ENCODE assay signal across 24 cellular contexts in the genomic region with DNA sequence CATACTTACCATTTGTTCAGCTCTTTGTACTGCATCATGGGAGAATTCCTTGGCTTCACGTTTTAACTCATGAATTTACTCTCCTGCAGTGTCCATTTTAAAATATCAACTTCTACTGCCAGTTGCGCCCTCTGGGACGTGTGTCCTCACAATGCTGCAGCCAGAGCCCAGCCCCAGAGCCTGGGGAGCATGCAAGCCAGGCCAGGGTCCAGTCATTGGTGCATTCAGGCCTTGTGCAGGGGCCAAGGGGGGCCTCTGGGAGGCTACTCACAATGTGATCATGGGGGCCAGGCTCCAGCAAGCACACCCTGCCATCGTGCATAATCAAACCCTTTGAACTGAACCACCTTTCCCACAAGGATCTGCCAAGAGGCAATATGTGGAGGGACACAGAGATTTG.
"Had no signal": no experiment of that assay in that cellular context is flagged by ENCODE, and none has a peak within 500 bp of the region (broad histone marks: within the 10 kb centered on the region; RNA-seq: fewer than 3 reads in every experiment).

No MANE protein-coding gene starts in this region.

- DNase-seq: activated CD4-positive, alpha-beta T cell treated with anti-CD3 and anti-CD28 coated beads for 48 hours; activated CD4-positive, alpha-beta T cell treated with anti-CD3 and anti-CD28 coated beads, Interleukin-2, amount 50 U/mL, for 4 hours; activated CD4-positive, CD25-positive, alpha-beta regulatory T cell treated with anti-CD3 and anti-CD28 coated beads, Interleukin-2, amount 50 U/mL, for 72 hours; activated CD8-positive, alpha-beta memory T cell treated with anti-CD3 and anti-CD28 coated beads, Interleukin-2, amount 50 U/mL, for 48 hours; activated CD8-positive, alpha-beta T cell treated with anti-CD3 and anti-CD28 coated beads, Interleukin-2, amount 10 ng/mL, durations not matched to agents 7 days and 5 days; activated naive CD8-positive, alpha-beta T cell treated with anti-CD3 and anti-CD28 coated beads, Interleukin-2, amount 50 U/mL, for 24 hours; activated T-cell treated with anti-CD3 and anti-CD28 coated beads, Interleukin-2, amount 50 U/mL, for 1 hour; amniotic stem cell; Karpas-422; MM.1S; NCI-H1105; NCI-H1436; NCI-H1694 treated with DMSO at 0.1 percent for 48 hours; NCI-H2081; NCI-H510A treated with DMSO at 0.1 percent for 48 hours; PC-3; SHP77; T-helper 17 cell; T-helper 9 cell had no signal

- H3K4me3 ChIP-seq: ascending aorta, SJSA1 had no signal

- H3K36me3 ChIP-seq: ascending aorta, SJSA1 had no signal

- ATAC-seq: activated CD8-positive, alpha-beta T cell treated with anti-CD3 and anti-CD28 coated beads, Interleukin-2, amount 10 ng/mL, durations not matched to agents 7 days and 5 days; activated naive CD4-positive, alpha-beta T cell treated with anti-CD3 and anti-CD28 coated beads, Interleukin-2, amount 50 U/mL, for 72 hours; activated naive CD8-positive, alpha-beta T cell treated with anti-CD3 and anti-CD28 coated beads, Interleukin-2, amount 50 U/mL, for 24 hours; T-helper 17 cell; WTC11 had no signal

- H3K27me3 ChIP-seq: ascending aorta, SJSA1 had no signal

- H3K4me1 ChIP-seq: ascending aorta had no signal

- H3K9me3 ChIP-seq: ascending aorta, SJSA1 had no signal

- FAIRE-seq: RCC 7860 had no signal

- H3K27ac ChIP-seq: ascending aorta, SJSA1 had no signal
